Comparison of ENCODE assay signal across 11 cellular contexts in genomic region chr1:89721351-89721750, GRCh38.
DNase-seq lines count a peak whose midpoint lies in the region; ATAC-seq, FAIRE-seq and TF ChIP-seq lines count a peak whose summit lies in the region.
"Had no signal": no experiment of that assay in that cellular context is flagged by ENCODE, and none has a peak within 500 bp of the region (broad histone marks: within the 10 kb centered on the region; RNA-seq: fewer than 3 reads in every experiment).

No MANE protein-coding gene starts in this region.

- H3K4me1 ChIP-seq in GM23248 (ENCODE audit: insufficient read depth) (peaks cover 63% of the 10 kb centered on the region), esophagus muscularis mucosa (peaks cover 19 to 38% (median 30%) of the 10 kb centered on the region in 4 donors)

- H3K4me3 ChIP-seq in AG10803 (ENCODE audit: low read length) (no peak overlapping the region), GM23248 (no peak overlapping the region), fibroblast of mammary gland (ENCODE audit: control insufficient read depth, low read depth, low read length) (no peak overlapping the region), esophagus muscularis mucosa (no peak overlapping the region)
- H3K4me3 ChIP-seq: tibial artery had no signal

- H3K4me1 Mint-ChIP-seq in T-helper 17 cell = peaks cover 49% of the 10 kb centered on the region

- in situ Hi-C loops in GM23248 (cut with MboI) = no loop called here

- H3K27ac Mint-ChIP-seq in T-helper 17 cell = peak overlapping the region; percentile 78

- DNase-seq in AG10803 (ENCODE audit: low read depth) (peak; percentile 26), GM23248 (peak; percentile 62), T-helper 17 cell (no peak), fibroblast of mammary gland (ENCODE audit: low read depth) (peak; percentile 51), esophagus muscularis mucosa (ENCODE audit: extremely low spot score) (no peak), NCI-H1048 (lab: John Stamatoyannopoulos, UW) (no peak), urothelium cell line (ENCODE audit: low spot score) (no peak)
- DNase-seq: hippocampal formation, NCI-H1930, tibial artery had no signal

- H3K36me3 Mint-ChIP-seq in T-helper 17 cell (ENCODE audit: low read depth) = peaks cover 7% of the 10 kb centered on the region

- intact Hi-C loops in esophagus muscularis mucosa (cut with DNase I) = no loop called here

- no peak overlapping the region for H3K4me3 Mint-ChIP-seq in T-helper 17 cell

- H3K9ac ChIP-seq in GM23248 = no peak overlapping the region

- H3K27me3 Mint-ChIP-seq in T-helper 17 cell = no peaks in the 10 kb centered on the region

- no peaks in the 10 kb centered on the region for H3K9me3 ChIP-seq in GM23248 (ENCODE audit: low read depth)
- no peaks in the 10 kb centered on the region for H3K9me3 ChIP-seq in T-helper 17 cell (ENCODE audit: control insufficient read depth, low read length, poor library complexity, severe bottlenecking)
- no peaks in the 10 kb centered on the region for H3K9me3 ChIP-seq in esophagus muscularis mucosa
- H3K9me3 ChIP-seq: tibial artery had no signal

- no peak for TF ChIP-seq EP300 in esophagus muscularis mucosa (IDR thresholded peaks at IDR 0.05)

- no peak overlapping the region for H3K27ac ChIP-seq in GM23248
- H3K27ac ChIP-seq in esophagus muscularis mucosa (replicated peaks in 1 of 4) = no peak overlapping the region
- H3K27ac ChIP-seq: tibial artery had no signal

- no peak overlapping the region for H2AFZ ChIP-seq in GM23248

- no peak for TF ChIP-seq POLR2A in esophagus muscularis mucosa (IDR thresholded peaks at IDR 0.05; ENCODE audit: low read depth)

- H3K27me3 ChIP-seq in GM23248 (replicated peaks; ENCODE audit: insufficient read depth) (no peaks in the 10 kb centered on the region), esophagus muscularis mucosa (no peaks in the 10 kb centered on the region)
- H3K27me3 ChIP-seq: tibial artery had no signal

- no peak for FAIRE-seq in urothelium cell line (lab: Jason Lieb, UNC)

- no peak for TF ChIP-seq CTCF in AG10803 (conservative IDR thresholded peaks at IDR 0.05; ENCODE audit: low read length)
- TF ChIP-seq CTCF in fibroblast of mammary gland (conservative IDR thresholded peaks at IDR 0.05; ENCODE audit: control insufficient read depth, insufficient read depth, low read depth, low read length) = no peak
- TF ChIP-seq CTCF in esophagus muscularis mucosa (IDR thresholded peaks at IDR 0.05) = no peak

- peaks cover 57% of the 10 kb centered on the region for H3F3A ChIP-seq in GM23248 (ENCODE audit: insufficient read depth)

- H3K36me3 ChIP-seq in GM23248 (ENCODE audit: low read depth) (no peaks in the 10 kb centered on the region), esophagus muscularis mucosa (no peaks in the 10 kb centered on the region)
- H3K36me3 ChIP-seq: tibial artery had no signal

- peak overlapping the region; percentile 8 for H3K4me2 ChIP-seq in GM23248 (ENCODE audit: unreplicated experiment)

- no peaks in the 10 kb centered on the region for H3K9me2 ChIP-seq in GM23248 (ENCODE audit: insufficient read depth)

- no peaks in the 10 kb centered on the region for H4K20me1 ChIP-seq in GM23248 (ENCODE audit: insufficient read depth)

- WGBS in GM23248 (ENCODE audit: low coverage in 1 of 2, low lambda C conversion rate in 2 of 2, missing lambda C conversion rate in 2 of 2), 2 experiments = 41 to 52% methylated on average over 3 of the region's 3 CpGs
- WGBS in esophagus muscularis mucosa = 57% methylated on average over 3 of the region's 3 CpGs

- peak; percentile 64 for ATAC-seq in T-helper 17 cell
- ATAC-seq in GM18867 (IDR thresholded peaks at IDR 0.05; ENCODE audit: unreplicated experiment) = no peak

- no peaks in the 10 kb centered on the region for H3K79me2 ChIP-seq in GM23248 (ENCODE audit: insufficient read depth)

Comparison
In these comparisons a context has a peak if more than half of its experiments do, and no peak if none do; other contexts are left out.
1. DNase-seq: peak in AG10803 (single experiment), GM23248 (single experiment) and fibroblast of mammary gland (single experiment); none in T-helper 17 cell (0 of 3), esophagus muscularis mucosa (single experiment), NCI-H1048 (single experiment) and urothelium cell line (single experiment).